Comparison of ENCODE assay signal across 30 cellular contexts in genomic region chr15:83170474-83171165, GRCh38. TPM values are rescaled to one million over a fixed set of nuclear protein-coding genes. Genes with fewer than 3 reads are reported as not detected.
A peak's percentile ranks its signal among the peaks of the same experiment; 100 is the strongest.
DNase-seq lines count a peak whose midpoint lies in the region; ATAC-seq and TF ChIP-seq lines count a peak whose summit lies in the region.
"Had no signal": no experiment of that assay in that cellular context is flagged by ENCODE, and none has a peak within 500 bp of the region (broad histone marks: within the 10 kb centered on the region; RNA-seq: fewer than 3 reads in every experiment).

No MANE protein-coding gene starts in this region.

- no peaks in the 10 kb centered on the region for H3K36me3 ChIP-seq in mesenchymal stem cell (ENCODE audit: control insufficient read depth in 1 of 2, insufficient read depth in 2 of 2, low read depth in 1 of 2, low read length in 2 of 2)
- H3K36me3 ChIP-seq: cardiac muscle cell, esophagus squamous epithelium, right atrium auricular region, upper lobe of left lung had no signal

- peaks cover 10% of the 10 kb centered on the region for H3K79me1 ChIP-seq in mesenchymal stem cell (replicated peaks; ENCODE audit: low read length, poor library complexity, severe bottlenecking)

- no peak overlapping the region for H4K8ac ChIP-seq in mesenchymal stem cell (ENCODE audit: low read length)

- CTCF ChIA-PET in activated CD8-positive, alpha-beta T cell treated with anti-CD3 and anti-CD28 coated beads for 36 hours (lab: Charles Lee) = no interaction called here

- no peak overlapping the region for H2BK5ac ChIP-seq in mesenchymal stem cell (ENCODE audit: low read depth, low read length, poor library complexity, severe bottlenecking)

- no peak overlapping the region for H3K9ac ChIP-seq in mesenchymal stem cell (ENCODE audit: low read length)
- H3K9ac ChIP-seq: parathyroid adenoma had no signal

- peaks cover 10% of the 10 kb centered on the region for H3K9me3 ChIP-seq in mesenchymal stem cell (ENCODE audit: control insufficient read depth, low read length)

- peaks cover 13% of the 10 kb centered on the region for H3K4me1 Mint-ChIP-seq in activated CD8-positive, alpha-beta T cell treated with anti-CD3 and anti-CD28 coated beads for 36 hours (ENCODE audit: low read depth)
- H3K4me1 Mint-ChIP-seq: nephron progenitor cell had no signal

- peaks cover 20% of the 10 kb centered on the region for H3K9me3 Mint-ChIP-seq in activated CD8-positive, alpha-beta T cell treated with anti-CD3 and anti-CD28 coated beads for 36 hours

- DNase-seq in EH (ENCODE audit: low read depth) (peak; percentile 78), M059J (ENCODE audit: low read depth) (peak; percentile 74), cardiac fibroblast (ENCODE audit: low read depth in 2 of 2) (peak; percentile 12 to 50), mesenchymal stem cell (peak; percentile 62), NCI-H2081 (lab: John Stamatoyannopoulos, UW) (no peak), erythroblast (lab: John Stamatoyannopoulos, UW) (no peak)
- DNase-seq in activated CD8-positive, alpha-beta T cell treated with anti-CD3 and anti-CD28 coated beads for 36 hours = no peak
- DNase-seq: activated CD4-positive, alpha-beta T cell treated with anti-CD3 and anti-CD28 coated beads, Interleukin-2, amount 10 ng/mL, durations not matched to agents 7 days and 5 days; activated naive CD4-positive, alpha-beta T cell; activated T-cell treated with anti-CD3 and anti-CD28 coated beads, Interleukin-2, amount 50 U/mL, for 72 hours; DMS79 treated with DMSO at 0.1 percent for 48 hours; endodermal cell; esophagus squamous epithelium; kidney; NCI-H1092; NCI-H1694 treated with DMSO at 0.1 percent for 48 hours; NCI-H526; nephron progenitor cell; SHP77 treated with DMSO at 0.1 percent for 48 hours; stimulated activated CD4-positive, alpha-beta T cell treated with anti-CD3 and anti-CD28 coated beads, Interleukin-2, amount 100 ng/mL, for 24 hours; SW 1271; T1000; upper lobe of left lung had no signal

- POLR2A ChIA-PET in activated CD8-positive, alpha-beta T cell treated with anti-CD3 and anti-CD28 coated beads for 36 hours (lab: Charles Lee) = no interaction called here

- H3K4me3 Mint-ChIP-seq in activated CD8-positive, alpha-beta T cell treated with anti-CD3 and anti-CD28 coated beads for 36 hours = no peak overlapping the region
- H3K4me3 Mint-ChIP-seq: activated CD4-positive, alpha-beta T cell treated with anti-CD3 and anti-CD28 coated beads, Interleukin-2, amount 10 ng/mL, durations not matched to agents 7 days and 5 days; activated T-cell treated with anti-CD3 and anti-CD28 coated beads, Interleukin-2, amount 50 U/mL, for 72 hours; dendritic cell treated with granulocyte-macrophage colony-stimulating factor and Interleukin-4, amounts not matched to agents 40 ng/mL and 50 ng/mL, for 4 days; endodermal cell; nephron progenitor cell had no signal

- no peak overlapping the region for H3K18ac ChIP-seq in mesenchymal stem cell (ENCODE audit: low read depth in 1 of 2, low read length in 2 of 2)

- H2AK5ac ChIP-seq in mesenchymal stem cell (ENCODE audit: low read length, severe bottlenecking) = no peak overlapping the region

- 44% methylated on average over 3 of the region's 4 CpGs for WGBS in mesenchymal stem cell

- H3K27me3 ChIP-seq in mesenchymal stem cell (ENCODE audit: control insufficient read depth in 1 of 2, insufficient read depth in 1 of 2, low read length in 2 of 2) = no peaks in the 10 kb centered on the region
- H3K27me3 ChIP-seq: cardiac muscle cell, esophagus squamous epithelium, right atrium auricular region, upper lobe of left lung had no signal

- H3K4me3 ChIP-seq in cardiac fibroblast (replicated peaks in 1 of 2; ENCODE audit: low read depth in 2 of 2, low read length in 2 of 2) (no peak overlapping the region), mesenchymal stem cell (ENCODE audit: insufficient read depth in 1 of 2, low read depth in 1 of 2, low read length in 2 of 2) (no peak overlapping the region)
- H3K4me3 ChIP-seq: cardiac muscle cell, esophagus squamous epithelium, right atrium auricular region, upper lobe of left lung had no signal

- no peak overlapping the region for H2BK15ac ChIP-seq in mesenchymal stem cell (ENCODE audit: low read depth, poor library complexity, severe bottlenecking)

- H3K4me2 ChIP-seq in mesenchymal stem cell (ENCODE audit: low read length, poor library complexity, severe bottlenecking) = no peak overlapping the region

- no peak overlapping the region for H2BK120ac ChIP-seq in mesenchymal stem cell (ENCODE audit: low read depth, low read length)

- no peak for TF ChIP-seq CTCF in cardiac fibroblast (IDR thresholded peaks at IDR 0.05; ENCODE audit: low read depth, low read length)
- TF ChIP-seq CTCF in activated CD8-positive, alpha-beta T cell treated with anti-CD3 and anti-CD28 coated beads for 36 hours (IDR thresholded peaks at IDR 0.05) = no peak

- no peak overlapping the region for H3K23ac ChIP-seq in mesenchymal stem cell (ENCODE audit: low read length in 2 of 2)

- no peak overlapping the region for H3K27ac Mint-ChIP-seq in activated CD8-positive, alpha-beta T cell treated with anti-CD3 and anti-CD28 coated beads for 36 hours
- H3K27ac Mint-ChIP-seq: activated CD4-positive, alpha-beta T cell treated with anti-CD3 and anti-CD28 coated beads, Interleukin-2, amount 10 ng/mL, durations not matched to agents 7 days and 5 days; activated T-cell treated with anti-CD3 and anti-CD28 coated beads, Interleukin-2, amount 50 U/mL, for 72 hours; dendritic cell treated with granulocyte-macrophage colony-stimulating factor and Interleukin-4, amounts not matched to agents 40 ng/mL and 50 ng/mL, for 4 days; endodermal cell; nephron progenitor cell had no signal

- H3K27me3 Mint-ChIP-seq in activated CD8-positive, alpha-beta T cell treated with anti-CD3 and anti-CD28 coated beads for 36 hours = peaks cover 1% of the 10 kb centered on the region
- H3K27me3 Mint-ChIP-seq: dendritic cell treated with granulocyte-macrophage colony-stimulating factor and Interleukin-4, amounts not matched to agents 40 ng/mL and 50 ng/mL, for 4 days had no signal

- intact Hi-C loops in activated CD8-positive, alpha-beta T cell treated with anti-CD3 and anti-CD28 coated beads for 36 hours (cut with micrococcal nuclease) = no loop called here

- no peak overlapping the region for H4K91ac ChIP-seq in mesenchymal stem cell (ENCODE audit: low read length)

- no peaks in the 10 kb centered on the region for H3K4me1 ChIP-seq in mesenchymal stem cell (ENCODE audit: control insufficient read depth, insufficient read depth, low read depth, low read length)
- H3K4me1 ChIP-seq: esophagus squamous epithelium, parathyroid adenoma, upper lobe of left lung had no signal

- H3K27ac ChIP-seq in mesenchymal stem cell (ENCODE audit: low read length, poor library complexity, severe bottlenecking) = no peak overlapping the region
- H3K27ac ChIP-seq: C4-2B, cardiac muscle cell, esophagus squamous epithelium, parathyroid adenoma, right atrium auricular region, upper lobe of left lung had no signal

- H3K36me3 Mint-ChIP-seq in activated CD8-positive, alpha-beta T cell treated with anti-CD3 and anti-CD28 coated beads for 36 hours (ENCODE audit: low read depth) = peaks cover 19% of the 10 kb centered on the region

- H3K14ac ChIP-seq in mesenchymal stem cell (ENCODE audit: low read length in 2 of 2) = no peak overlapping the region

- no peak for ATAC-seq in activated CD8-positive, alpha-beta T cell treated with anti-CD3 and anti-CD28 coated beads for 36 hours
- no peak for ATAC-seq in HG03565 (IDR thresholded peaks at IDR 0.05; ENCODE audit: unreplicated experiment)
- ATAC-seq: activated T-cell treated with anti-CD3 and anti-CD28 coated beads, Interleukin-2, amount 50 U/mL, for 72 hours; HepG2 had no signal

- no peak overlapping the region for H2AFZ ChIP-seq in mesenchymal stem cell (ENCODE audit: low read depth, low read length)
- H2AFZ ChIP-seq: parathyroid adenoma had no signal

- H3K4ac ChIP-seq in mesenchymal stem cell (ENCODE audit: low read depth in 1 of 2, low read length in 2 of 2) = no peak overlapping the region

- H2BK12ac ChIP-seq in mesenchymal stem cell (ENCODE audit: low read length in 2 of 2) = no peak overlapping the region

- no peak for TF ChIP-seq POLR2A in erythroblast (IDR thresholded peaks at IDR 0.05; ENCODE audit: low read length)

RNA-seq across cellular contexts. Expression of gene HDGFL3, which starts 37.0 kb away (rescaled TPM):
- 33.1 and 37.8 TPM in 2 replicates for total RNA-seq in M059J (2014; rRNA removed; shearing (Covaris generic))
- polyA plus RNA-seq in mesenchymal stem cell (2013, experiment 1 of 2) = 73.3 TPM
- 72.7 TPM for polyA plus RNA-seq in mesenchymal stem cell (2013, experiment 2 of 2)
- total RNA-seq in activated CD8-positive, alpha-beta T cell treated with anti-CD3 and anti-CD28 coated beads for 36 hours = 10 to 100 TPM; 31.1 to 32.2 TPM

Comparison
In these comparisons a context has a peak if more than half of its experiments do, and no peak if none do; other contexts are left out.
1. DNase-seq: peak in EH (single experiment), M059J (single experiment), cardiac fibroblast (2 of 2) and mesenchymal stem cell (single experiment); none in activated CD8-positive, alpha-beta T cell treated with anti-CD3 and anti-CD28 coated beads for 36 hours (single experiment), NCI-H2081 (0 of 2) and erythroblast (0 of 2).